In the genomic region with DNA sequence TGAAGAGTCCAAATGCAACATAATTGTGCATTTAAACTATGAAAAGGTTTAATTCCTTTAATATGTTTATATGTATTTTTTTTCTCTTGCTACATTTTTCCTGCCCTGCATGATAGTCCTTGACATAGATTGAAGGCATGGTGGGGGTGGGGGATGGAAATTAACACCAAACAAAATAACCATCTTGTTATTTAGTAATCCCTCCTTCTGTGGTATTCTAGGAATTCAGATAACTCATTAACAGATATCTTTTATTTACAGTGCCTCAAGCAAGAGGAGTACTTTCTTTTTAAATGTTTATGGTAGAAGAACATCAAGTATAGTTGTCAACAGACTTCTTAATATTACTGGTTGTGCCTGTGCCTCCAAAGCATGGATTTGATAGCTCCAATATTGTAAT, we compare ENCODE assay signal across 1 cellular context.
TF ChIP-seq lines count a peak whose summit lies in the region.

No MANE protein-coding gene starts in this region.

TF ChIP-seq in HCT116, 20 proteins besides CTCF, POLR2A, EP300 and RAD21 (continued from another document):
- TF ChIP-seq, protein P1, sequence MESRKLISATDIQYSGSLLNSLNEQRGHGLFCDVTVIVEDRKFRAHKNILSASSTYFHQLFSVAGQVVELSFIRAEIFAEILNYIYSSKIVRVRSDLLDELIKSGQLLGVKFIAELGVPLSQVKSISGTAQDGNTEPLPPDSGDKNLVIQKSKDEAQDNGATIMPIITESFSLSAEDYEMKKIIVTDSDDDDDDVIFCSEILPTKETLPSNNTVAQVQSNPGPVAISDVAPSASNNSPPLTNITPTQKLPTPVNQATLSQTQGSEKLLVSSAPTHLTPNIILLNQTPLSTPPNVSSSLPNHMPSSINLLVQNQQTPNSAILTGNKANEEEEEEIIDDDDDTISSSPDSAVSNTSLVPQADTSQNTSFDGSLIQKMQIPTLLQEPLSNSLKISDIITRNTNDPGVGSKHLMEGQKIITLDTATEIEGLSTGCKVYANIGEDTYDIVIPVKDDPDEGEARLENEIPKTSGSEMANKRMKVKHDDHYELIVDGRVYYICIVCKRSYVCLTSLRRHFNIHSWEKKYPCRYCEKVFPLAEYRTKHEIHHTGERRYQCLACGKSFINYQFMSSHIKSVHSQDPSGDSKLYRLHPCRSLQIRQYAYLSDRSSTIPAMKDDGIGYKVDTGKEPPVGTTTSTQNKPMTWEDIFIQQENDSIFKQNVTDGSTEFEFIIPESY (IDR thresholded peaks at IDR 0.05; ENCODE audit: extremely low read depth, insufficient replicate concordance, low read length): no peak
- TF ChIP-seq CEBPB (IDR thresholded peaks at IDR 0.05; ENCODE audit: low read depth) (no peak), JUND (IDR thresholded peaks at IDR 0.05) (no peak), TCF7L2 (IDR thresholded peaks at IDR 0.05; ENCODE audit: borderline replicate concordance, extremely low read depth, insufficient read depth, insufficient read length) (no peak), ZFX (IDR thresholded peaks at IDR 0.05) (no peak), YY1 (IDR thresholded peaks at IDR 0.05; ENCODE audit: extremely low read depth, insufficient replicate concordance, low read depth, low read length) (no peak)
- TF ChIP-seq, protein P2, sequence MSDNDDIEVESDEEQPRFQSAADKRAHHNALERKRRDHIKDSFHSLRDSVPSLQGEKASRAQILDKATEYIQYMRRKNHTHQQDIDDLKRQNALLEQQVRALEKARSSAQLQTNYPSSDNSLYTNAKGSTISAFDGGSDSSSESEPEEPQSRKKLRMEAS (IDR thresholded peaks at IDR 0.05): no peak
